Comparison of ENCODE assay signal across 1 cellular context in genomic region chr1:158068918-158069317, GRCh38.
TF ChIP-seq lines count a peak whose summit lies in the region.

No MANE protein-coding gene starts in this region.

TF ChIP-seq in H1, 55 proteins besides CTCF, POLR2A, EP300 and RAD21:
- TF ChIP-seq SP1 (IDR thresholded peaks at IDR 0.05; ENCODE audit: low read depth, low read length) = no peak
- TF ChIP-seq TAF1 (IDR thresholded peaks at IDR 0.05; ENCODE audit: low read depth, low read length) = no peak
- TF ChIP-seq MAFK (IDR thresholded peaks at IDR 0.05; ENCODE audit: low read depth, low read length) = no peak
- TF ChIP-seq SIRT6 (IDR thresholded peaks at IDR 0.05; ENCODE audit: low read length) = no peak
